In genomic region chrX:48508400-48509244, GRCh38 we compare ENCODE assay signal across 8 cellular contexts. TPM values are rescaled to one million over a fixed set of nuclear protein-coding genes. Genes with fewer than 3 reads are reported as not detected.
DNase-seq lines count a peak whose midpoint lies in the region; ATAC-seq and TF ChIP-seq lines count a peak whose summit lies in the region.

PORCN (plus strand) TSS chrX:48508992; CDS start chrX:48509821, 829 bp downstream.

- peak within 1 kb of the TSS; percentile 65 to 69 for H3K9ac ChIP-seq in duodenal mucosa (ENCODE audit: low read depth in 1 of 2, low read length in 2 of 2)

- peaks cover 4 to 11% of the 10 kb centered on the region in 2 donors for H3K4me1 ChIP-seq in duodenal mucosa (ENCODE audit: control insufficient read depth in 1 of 2, insufficient read depth in 2 of 2, low read length in 2 of 2)
- H3K4me1 ChIP-seq in lung (ENCODE audit: control insufficient read depth in 2 of 2, insufficient read depth in 2 of 2, low read length in 2 of 2) = peaks cover 0 to 4% of the 10 kb centered on the region in 2 donors

- WGBS in lung, 2 donors = 1 to 38% methylated on average over 31 to 65 of the region's 65 CpGs

- H3K36me3 ChIP-seq in duodenal mucosa (ENCODE audit: control insufficient read depth in 1 of 2, insufficient read depth in 2 of 2, low read length in 2 of 2) (no peaks in the 10 kb centered on the region), lung (ENCODE audit: control insufficient read depth in 2 of 2, insufficient read depth in 2 of 2, low read length in 2 of 2) (no peaks in the 10 kb centered on the region)

- H3K27ac ChIP-seq in duodenal mucosa (ENCODE audit: low read depth, low read length) = peak within 1 kb of the TSS; percentile 51
- peak within 1 kb of the TSS; percentile 73 to 86 for H3K27ac ChIP-seq in lung (ENCODE audit: low read depth in 1 of 2, low read length in 1 of 2)

- no peaks in the 10 kb centered on the region for H3K9me3 ChIP-seq in duodenal mucosa (ENCODE audit: control insufficient read depth in 1 of 2, low read length in 2 of 2)
- H3K9me3 ChIP-seq in lung (ENCODE audit: control insufficient read depth in 2 of 2, insufficient read depth in 1 of 2, low read length in 1 of 2) = peaks cover 0 to 9% of the 10 kb centered on the region in 2 donors

- no peak for TF ChIP-seq CTCF in lung (IDR thresholded peaks at IDR 0.05; ENCODE audit: control extremely low read depth, extremely low read depth)

- DNase-seq in NCI-H2081 (lab: John Stamatoyannopoulos, UW) = peak; percentile 70 to 71
- no peak for DNase-seq in NCI-H2081 treated with DMSO at 0.1 percent for 48 hours (lab: John Stamatoyannopoulos, UW)
- peak; percentile 21 for DNase-seq in NCI-H524 treated with DMSO at 0.1 percent for 48 hours (lab: John Stamatoyannopoulos, UW)
- peak; percentile 80 to 84 for DNase-seq in activated CD4-positive, alpha-beta T cell treated with anti-CD3 and anti-CD28 coated beads, Interleukin-2, amount 50 U/mL, for 48 hours
- DNase-seq in lung (ENCODE audit: low spot score) = peak; percentile 84
- peak; percentile 61 to 65 (median 64) for DNase-seq in stimulated activated CD4-positive, alpha-beta T cell treated with anti-CD3 and anti-CD28 coated beads, TNF-alpha, amount 100 ng/mL, for 4 hours (ENCODE audit: low read depth in 3 of 3)

- peak; percentile 89 for ATAC-seq in HG03045 (IDR thresholded peaks at IDR 0.05; ENCODE audit: unreplicated experiment)
- peak; percentile 93 for ATAC-seq in lung (ENCODE audit: insufficient read depth, low FRiP score)

- peak within 1 kb of the TSS; percentile 70 to 79 for H3K4me3 ChIP-seq in duodenal mucosa (ENCODE audit: low read depth in 1 of 2, low read length in 2 of 2)
- peak within 1 kb of the TSS; percentile 76 for H3K4me3 ChIP-seq in lung

- H3K27me3 ChIP-seq in duodenal mucosa (ENCODE audit: control insufficient read depth in 1 of 2, insufficient read depth in 2 of 2, low read length in 2 of 2) (no peaks in the 10 kb centered on the region), lung (ENCODE audit: control insufficient read depth, insufficient read depth) (no peaks in the 10 kb centered on the region)

RNA-seq across cellular contexts. Expression of gene PORCN, which starts in this region (rescaled TPM):
- total RNA-seq in lung = 10 to 100 TPM in 1 of 2 donors, 1 to 10 TPM in 1; 3.3 to 12.8 TPM
- polyA plus RNA-seq in lung = 10 to 100 TPM; 11.6 to 12.0 TPM
